ENCODE assay signal across 1 cellular context in genomic region chr17:78127240-78127887, GRCh38.
TF ChIP-seq lines count a peak whose summit lies in the region.

No MANE protein-coding gene starts in this region.

TF ChIP-seq in HepG2, 621 proteins besides CTCF, POLR2A, EP300 and RAD21 (continued from another document and continues in another):
- TF ChIP-seq ZXDC (CRISPR knock-in tag; IDR thresholded peaks at IDR 0.05) (no peak), DR1 (CRISPR knock-in tag; IDR thresholded peaks at IDR 0.05) (no peak; the same call in 1 of the 2 replicates), RBFOX2 (IDR thresholded peaks at IDR 0.05; ENCODE audit: low read depth, low read length) (peak; percentile 82), GZF1 (CRISPR knock-in tag; IDR thresholded peaks at IDR 0.05) (no peak), PITX1 (CRISPR knock-in tag; IDR thresholded peaks at IDR 0.05) (peak; percentile 38; the same call in 1 of the 2 replicates), ATF6 (CRISPR knock-in tag; conservative IDR thresholded peaks at IDR 0.05) (0 out of 2 replicates have a peak, but pooled peaks have one; percentile 16), ZNF883 (CRISPR knock-in tag; IDR thresholded peaks at IDR 0.05; ENCODE audit: not compliant biosample characterization) (peak; percentile 25), DRAP1 (CRISPR knock-in tag; IDR thresholded peaks at IDR 0.05) (peak; percentile 82), TOPORS (CRISPR knock-in tag; IDR thresholded peaks at IDR 0.05) (0 out of 2 replicates have a peak, but pooled peaks have one; percentile 39), ZSCAN31 (CRISPR knock-in tag; IDR thresholded peaks at IDR 0.05; ENCODE audit: low read depth) (peak; percentile 69; the same call in 1 of the 2 replicates), GPBP1L1 (CRISPR knock-in tag; IDR thresholded peaks at IDR 0.05) (no peak), TIGD3 (CRISPR knock-in tag; IDR thresholded peaks at IDR 0.05; ENCODE audit: borderline replicate concordance) (no peak), HIVEP1 (CRISPR knock-in tag; IDR thresholded peaks at IDR 0.05) (no peak), SSRP1 (CRISPR knock-in tag; IDR thresholded peaks at IDR 0.05) (no peak), BRF2 (CRISPR knock-in tag; IDR thresholded peaks at IDR 0.05) (no peak), NRL (CRISPR knock-in tag; IDR thresholded peaks at IDR 0.05; ENCODE audit: borderline replicate concordance) (peak; percentile 31; the same call in 1 of the 2 replicates), YEATS4 (CRISPR knock-in tag; IDR thresholded peaks at IDR 0.05; ENCODE audit: borderline replicate concordance) (peak; percentile 66; the same call in 1 of the 2 replicates), REL (CRISPR knock-in tag; conservative IDR thresholded peaks at IDR 0.05) (peak; percentile 78; the same call in 1 of the 2 replicates), EED (CRISPR knock-in tag; IDR thresholded peaks at IDR 0.05) (no peak), ZNF292 (CRISPR knock-in tag; IDR thresholded peaks at IDR 0.05; ENCODE audit: borderline replicate concordance, low read depth) (peak; percentile 61; the same call in 1 of the 2 replicates), ZNF296 (CRISPR knock-in tag; conservative IDR thresholded peaks at IDR 0.05) (no peak), UBTF (CRISPR knock-in tag; IDR thresholded peaks at IDR 0.05) (peak; percentile 88), ZBTB8A (CRISPR knock-in tag; IDR thresholded peaks at IDR 0.05; ENCODE audit: borderline replicate concordance, low read depth) (no peak), JUNB (CRISPR knock-in tag; IDR thresholded peaks at IDR 0.05; ENCODE audit: borderline replicate concordance) (no peak), KLF11 (CRISPR knock-in tag; IDR thresholded peaks at IDR 0.05) (peak; percentile 26; the same call in 1 of the 2 replicates), PCBP2 (optimal IDR thresholded peaks at IDR 0.05; ENCODE audit: low read depth, low read length, poor library complexity, severe bottlenecking) (no peak), THRA (CRISPR knock-in tag; IDR thresholded peaks at IDR 0.05; ENCODE audit: borderline replicate concordance) (peak; percentile 99), ZNF331 (CRISPR knock-in tag; IDR thresholded peaks at IDR 0.05) (peak; percentile 27), CHD2 (IDR thresholded peaks at IDR 0.05; ENCODE audit: low read depth, low read length) (no peak), ZNF589 (CRISPR knock-in tag; conservative IDR thresholded peaks at IDR 0.05) (0 out of 2 replicates have a peak, but pooled peaks have one; percentile 37), SPEN (CRISPR knock-in tag; IDR thresholded peaks at IDR 0.05; ENCODE audit: low read depth) (peak; percentile 35), TRIM22 (IDR thresholded peaks at IDR 0.05) (no peak), MED13 (CRISPR knock-in tag; IDR thresholded peaks at IDR 0.05) (no peak), PRDM15 (CRISPR knock-in tag; IDR thresholded peaks at IDR 0.05) (no peak), ZNF552 (CRISPR knock-in tag; IDR thresholded peaks at IDR 0.05; ENCODE audit: borderline replicate concordance) (no peak; the same call in 1 of the 2 replicates), ZNF280B (CRISPR knock-in tag; IDR thresholded peaks at IDR 0.05; ENCODE audit: borderline replicate concordance) (0 out of 2 replicates have a peak, but pooled peaks have one; percentile 44)
